Comparison of ENCODE assay signal across 14 cellular contexts in genomic region chr7:957418-958220, GRCh38. TPM values are rescaled to one million over a fixed set of nuclear protein-coding genes. Genes with fewer than 3 reads are reported as not detected.
DNase-seq lines count a peak whose midpoint lies in the region; ATAC-seq and TF ChIP-seq lines count a peak whose summit lies in the region.
"Had no signal": no experiment of that assay in that cellular context is flagged by ENCODE, and none has a peak within 500 bp of the region (broad histone marks: within the 10 kb centered on the region; RNA-seq: fewer than 3 reads in every experiment).

No MANE protein-coding gene starts in this region.

- H2BK15ac ChIP-seq in mesendoderm (replicated peaks; ENCODE audit: low read depth): no peak overlapping the region

- no CpG with 5 or more reads among the region's 32 CpGs for WGBS in mesendoderm (ENCODE audit: extremely low coverage, insufficient coverage, low lambda C conversion rate)

- no peak overlapping the region for H2BK120ac ChIP-seq in mesendoderm (ENCODE audit: low read depth, low read length)

- H4K8ac ChIP-seq in mesendoderm (ENCODE audit: low read depth, low read length): no peak overlapping the region

- H3K79me2 ChIP-seq in mesendoderm (ENCODE audit: control insufficient read depth, insufficient read depth, low read length): no peaks in the 10 kb centered on the region

- no peak overlapping the region for H2BK5ac ChIP-seq in mesendoderm (ENCODE audit: low read length)

- H3K4me3 ChIP-seq in BLaER1 treated with 17β-estradiol and CSF1 and Interleukin-3, amounts not matched to agents 10 nM and 100 nM: peak overlapping the region in 4 of 10 experiments; percentile 15 to 39 (median 30); a peak in 6 of 20 replicates
- H3K4me3 ChIP-seq in NB4 (ENCODE audit: low read depth, low read length): no peak overlapping the region
- H3K4me3 ChIP-seq in mesendoderm (ENCODE audit: low read length): no peak overlapping the region
- H3K4me3 ChIP-seq: esophagus muscularis mucosa had no signal

- TF ChIP-seq POLR2A in NB4 (IDR thresholded peaks at IDR 0.05; ENCODE audit: extremely low read depth, insufficient read length): peak; percentile 11

- no peak overlapping the region for H2AK5ac ChIP-seq in mesendoderm (ENCODE audit: low read length)

- peak overlapping the region in 10 of 11 experiments; percentile 74 to 93 (median 88); a peak in 21 of 22 replicates for H3K27ac ChIP-seq in BLaER1 treated with 17β-estradiol and CSF1 and Interleukin-3, amounts not matched to agents 10 nM and 100 nM
- H3K27ac ChIP-seq in mesendoderm (ENCODE audit: low read depth, low read length): no peak overlapping the region
- H3K27ac ChIP-seq: esophagus muscularis mucosa had no signal

- peaks cover 89 to 93% (median 92%) of the 10 kb centered on the region in 10 experiments for H3K4me1 ChIP-seq in BLaER1 treated with 17β-estradiol and CSF1 and Interleukin-3, amounts not matched to agents 10 nM and 100 nM
- H3K4me1 ChIP-seq in mesendoderm (ENCODE audit: control insufficient read depth, low read depth, low read length): no peaks in the 10 kb centered on the region

- no peaks in the 10 kb centered on the region for H3K9me3 ChIP-seq in BLaER1 treated with 17β-estradiol and CSF1 and Interleukin-3, amounts not matched to agents 10 nM and 100 nM (replicated peaks in 1 of 11)
- H3K9me3 ChIP-seq: esophagus muscularis mucosa had no signal

- H3K18ac ChIP-seq in mesendoderm (ENCODE audit: low read length): no peak overlapping the region

- TF ChIP-seq CTCF in NB4 (IDR thresholded peaks at IDR 0.05; ENCODE audit: low read depth, low read length): no peak
- TF ChIP-seq CTCF in GM20000 (IDR thresholded peaks at IDR 0.05; ENCODE audit: extremely low read depth, missing control alignments): no peak

- H3K27me3 ChIP-seq in BLaER1 treated with 17β-estradiol and CSF1 and Interleukin-3, amounts not matched to agents 10 nM and 100 nM: peaks cover 0 to 19% (median 0%) of the 10 kb centered on the region in 11 experiments; a peak in 9 of 22 replicates
- H3K27me3 ChIP-seq in mesendoderm (ENCODE audit: insufficient read depth, low read length, poor library complexity): peaks cover 3% of the 10 kb centered on the region

- no peak overlapping the region for H3K23ac ChIP-seq in mesendoderm (ENCODE audit: low read length)

- peaks cover 0 to 4% (median 0%) of the 10 kb centered on the region in 11 experiments; a peak in 1 of 22 replicates for H3K36me3 ChIP-seq in BLaER1 treated with 17β-estradiol and CSF1 and Interleukin-3, amounts not matched to agents 10 nM and 100 nM
- no peaks in the 10 kb centered on the region for H3K36me3 ChIP-seq in mesendoderm (ENCODE audit: control insufficient read depth, insufficient read depth, low read length)
- H3K36me3 ChIP-seq: esophagus muscularis mucosa had no signal

- DNase-seq in NB4 (ENCODE audit: low read depth): peak; percentile 97
- peak; percentile 70 for DNase-seq in ecto neural progenitor cell (ENCODE audit: low spot score)
- DNase-seq in mesendoderm: peak; percentile 45
- no peak for DNase-seq in GM20000 (ENCODE audit: low spot score)
- no peak for DNase-seq in dermis blood vessel endothelial cell
- no peak for DNase-seq in NCI-H1436 treated with DMSO at 0.1 percent for 48 hours (lab: John Stamatoyannopoulos, UW)
- DNase-seq: activated B cell treated with CpG ODN at 0.5 μM for 24 hours, NCI-H1436, NCI-H524, SHP77 treated with DMSO at 0.1 percent for 48 hours had no signal

- H4K5ac ChIP-seq in mesendoderm (ENCODE audit: low read length): no peak overlapping the region

- H4K20me1 ChIP-seq in BLaER1 treated with 17β-estradiol and CSF1 and Interleukin-3, amounts not matched to agents 10 nM and 100 nM: peaks cover 0 to 15% (median under 1%) of the 10 kb centered on the region in 11 experiments; a peak in 8 of 22 replicates

- H3K4me2 ChIP-seq in BLaER1 treated with 17β-estradiol and CSF1 and Interleukin-3, amounts not matched to agents 10 nM and 100 nM: peak overlapping the region; percentile 89 to 98 (median 95)
- H3K4me2 ChIP-seq in mesendoderm (ENCODE audit: low read length): no peak overlapping the region

- H3K9ac ChIP-seq in BLaER1 treated with 17β-estradiol and CSF1 and Interleukin-3, amounts not matched to agents 10 nM and 100 nM: peak overlapping the region; percentile 59 to 81 (median 75); a peak in 21 of 22 replicates
- no peak overlapping the region for H3K9ac ChIP-seq in mesendoderm (ENCODE audit: low read length)

- no peaks in the 10 kb centered on the region for H3K79me1 ChIP-seq in mesendoderm (ENCODE audit: low read length)

- no peak for ATAC-seq in GM21717 (IDR thresholded peaks at IDR 0.05; ENCODE audit: unreplicated experiment)

- no peak overlapping the region for H3K4ac ChIP-seq in mesendoderm (ENCODE audit: low read depth, low read length)

- H3K56ac ChIP-seq in mesendoderm (ENCODE audit: low read length): no peak overlapping the region

RNA-seq across cellular contexts. Expression of gene ADAP1, which starts 3.1 kb away (rescaled TPM):
- polyA plus RNA-seq in mesendoderm (2013, experiment 1 of 2): 3.1 TPM
- polyA plus RNA-seq in mesendoderm (2013, experiment 2 of 2): 3.4 TPM
- 1.7 and 2.9 TPM in 2 replicates for total RNA-seq in dermis blood vessel endothelial cell

RNA-seq across cellular contexts. Expression of gene COX19, which starts 17.7 kb away (rescaled TPM):
- 5.7 TPM for polyA plus RNA-seq in mesendoderm (2013, experiment 1 of 2)
- 5.2 TPM for polyA plus RNA-seq in mesendoderm (2013, experiment 2 of 2)
- 7.2 and 12.4 TPM in 2 replicates for total RNA-seq in dermis blood vessel endothelial cell

RNA-seq across cellular contexts. Expression of gene CYP2W1, which starts 25.4 kb away (rescaled TPM):
- not detected for polyA plus RNA-seq in mesendoderm (2013, experiment 1 of 2)
- polyA plus RNA-seq in mesendoderm (2013, experiment 2 of 2): not detected
- not detected in 2 replicates for total RNA-seq in dermis blood vessel endothelial cell
- total RNA-seq: activated B cell treated with CpG ODN at 0.5 μM for 24 hours, HT1080 had no signal

Comparison
In these comparisons a context has a peak if more than half of its experiments do, and no peak if none do; other contexts are left out.
1. DNase-seq: peak in NB4 (single experiment), ecto neural progenitor cell (single experiment) and mesendoderm (single experiment); none in GM20000 (single experiment), dermis blood vessel endothelial cell (single experiment) and NCI-H1436 treated with DMSO at 0.1 percent for 48 hours (single experiment).